10 cellular contexts compared by ENCODE assay signal in the genomic region with DNA sequence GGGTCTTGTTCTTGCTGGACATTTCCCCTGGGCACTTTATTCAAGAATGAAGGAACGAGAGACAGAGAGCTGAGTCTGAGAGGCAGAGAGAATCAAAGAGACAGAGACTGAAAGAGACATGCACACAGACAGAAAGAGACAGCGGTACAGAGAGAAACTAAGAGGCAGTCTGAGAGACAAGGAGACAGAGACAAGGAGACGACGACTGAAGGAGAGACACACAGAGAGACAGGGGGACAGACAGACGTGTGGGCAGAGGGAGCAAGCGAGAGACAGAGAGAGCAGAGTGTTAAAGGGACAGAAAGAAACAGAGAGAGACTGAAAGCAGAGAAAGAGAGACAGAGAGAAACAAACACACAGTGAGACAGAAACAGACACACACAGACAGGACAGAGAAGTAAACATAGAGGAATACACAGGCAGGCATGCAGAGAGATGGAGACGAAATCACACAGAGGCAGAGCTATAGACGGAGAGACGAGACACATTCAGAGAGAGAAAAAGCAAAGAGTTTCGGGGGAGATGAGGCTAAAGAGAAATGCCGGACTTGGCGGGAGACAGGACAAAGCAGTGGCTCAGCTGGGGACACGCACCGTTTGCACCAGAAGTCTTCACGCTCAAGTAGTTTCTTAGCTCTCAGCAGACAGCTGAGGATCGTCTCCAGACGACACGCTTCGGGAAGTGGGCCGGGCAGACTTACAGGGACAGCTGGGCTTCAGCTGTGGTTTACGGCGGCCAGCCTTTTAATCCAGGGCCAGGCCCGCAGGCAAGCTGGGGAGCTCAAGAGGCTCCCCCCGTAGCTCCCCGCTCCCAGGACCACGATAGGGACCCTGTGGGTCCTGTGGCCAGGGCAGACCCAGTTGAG. TPM values are rescaled to one million over a fixed set of nuclear protein-coding genes. Genes with fewer than 3 reads are reported as not detected.
DNase-seq lines count a peak whose midpoint lies in the region; ATAC-seq, FAIRE-seq and TF ChIP-seq lines count a peak whose summit lies in the region.
"Had no signal": no experiment of that assay in that cellular context is flagged by ENCODE, and none has a peak within 500 bp of the region (broad histone marks: within the 10 kb centered on the region; RNA-seq: fewer than 3 reads in every experiment).

No MANE protein-coding gene starts in this region.

- POLR2A ChIA-PET in Panc1 (lab: Charles Lee), result interaction anchor here (0.6 kb wide), 1 partner anchor 19 kb away, joined by 5 read pairs; no protein-coding TSS in a partner anchor

- no TSS peak for BruUV-seq in Panc1 (replicated peaks; lab: Mats Ljungman, UMichigan)

- H3K27me3 ChIP-seq in Panc1 (ENCODE audit: control insufficient read depth, insufficient read depth, low read length), result no peaks in the 10 kb centered on the region

- H3K36me3 ChIP-seq in Panc1 (ENCODE audit: control insufficient read depth, insufficient read depth, low read length), result no peaks in the 10 kb centered on the region
- H3K36me3 ChIP-seq: thoracic aorta had no signal

- peak; percentile 20; the same call in 1 of the 2 replicates for ATAC-seq in Panc1
- no peak for ATAC-seq in HG02678 (IDR thresholded peaks at IDR 0.05; ENCODE audit: unreplicated experiment)

- no peak overlapping the region for H3K27ac ChIP-seq in Panc1 (ENCODE audit: low read length)
- H3K27ac ChIP-seq: thoracic aorta had no signal

- TF ChIP-seq CTCF in D721Med (IDR thresholded peaks at IDR 0.05; ENCODE audit: insufficient read depth, missing control alignments), result no peak
- no peak for TF ChIP-seq CTCF in Panc1 (IDR thresholded peaks at IDR 0.05)

- intact Hi-C loops in Panc1 (cut with micrococcal nuclease; ENCODE audit: unreplicated experiment), result no loop called here
- intact Hi-C loops in posterior vena cava (cut with DNase I), result no loop called here

- H3K4me1 ChIP-seq in Panc1 (ENCODE audit: control insufficient read depth, insufficient read depth, low read length), result no peaks in the 10 kb centered on the region; the same call in 1 of the 2 replicates

- H3K9me3 ChIP-seq in Panc1 (ENCODE audit: control insufficient read depth, insufficient read depth, low read depth, low read length), result no peaks in the 10 kb centered on the region
- H3K9me3 ChIP-seq: thoracic aorta had no signal

- no peak overlapping the region for H3K4me3 ChIP-seq in Panc1 (ENCODE audit: low read depth in 2 of 2, low read length in 2 of 2)
- H3K4me3 ChIP-seq: lung, thoracic aorta had no signal

- DNase-seq in D721Med (ENCODE audit: insufficient read length, low spot score) (peak; percentile 74), Panc1 (ENCODE audit: low read depth, low spot score) (no peak), globus pallidus (ENCODE audit: low spot score) (peak; percentile 61), posterior vena cava (ENCODE audit: low spot score) (peak; percentile 84), activated gamma-delta T cell treated with Interleukin-2 at 50 U/mL for 16 hours (no peak), NCI-H526 treated with DMSO at 0.1 percent for 48 hours (lab: John Stamatoyannopoulos, UW) (no peak)
- DNase-seq in activated CD4-positive, alpha-beta T cell treated with anti-CD3 and anti-CD28 coated beads for 48 hours, result no peak

- in situ Hi-C loops in Panc1 (cut with HindIII; ENCODE audit: low pct_unique_long_range_greater_than_20kb, low sequenced_read_pairs), result no loop called here

- no peak for FAIRE-seq in D721Med (lab: Jason Lieb, UNC)

- CTCF ChIA-PET in Panc1 (lab: Charles Lee), result no interaction called here

RNA-seq across cellular contexts. Expression of a gene that starts 56.0 kb away (rescaled TPM):
- total RNA-seq in Panc1 (2021; ENCODE audit: unreplicated experiment), result 90.2 TPM
- 41.1 TPM for polyA plus RNA-seq in Panc1 (2012; ENCODE audit: insufficient read length)
- 10 to 100 TPM; 67.9 to 70.3 TPM for total RNA-seq in posterior vena cava

Comparison
In these comparisons a context has a peak if more than half of its experiments do, and no peak if none do; other contexts are left out.
1. DNase-seq: peak in D721Med (single experiment), globus pallidus (single experiment) and posterior vena cava (single experiment); none in Panc1 (single experiment), activated gamma-delta T cell treated with Interleukin-2 at 50 U/mL for 16 hours (single experiment), activated CD4-positive, alpha-beta T cell treated with anti-CD3 and anti-CD28 coated beads for 48 hours (single experiment) and NCI-H526 treated with DMSO at 0.1 percent for 48 hours (single experiment).